Comparison of ENCODE assay signal across 20 cellular contexts in the genomic region with DNA sequence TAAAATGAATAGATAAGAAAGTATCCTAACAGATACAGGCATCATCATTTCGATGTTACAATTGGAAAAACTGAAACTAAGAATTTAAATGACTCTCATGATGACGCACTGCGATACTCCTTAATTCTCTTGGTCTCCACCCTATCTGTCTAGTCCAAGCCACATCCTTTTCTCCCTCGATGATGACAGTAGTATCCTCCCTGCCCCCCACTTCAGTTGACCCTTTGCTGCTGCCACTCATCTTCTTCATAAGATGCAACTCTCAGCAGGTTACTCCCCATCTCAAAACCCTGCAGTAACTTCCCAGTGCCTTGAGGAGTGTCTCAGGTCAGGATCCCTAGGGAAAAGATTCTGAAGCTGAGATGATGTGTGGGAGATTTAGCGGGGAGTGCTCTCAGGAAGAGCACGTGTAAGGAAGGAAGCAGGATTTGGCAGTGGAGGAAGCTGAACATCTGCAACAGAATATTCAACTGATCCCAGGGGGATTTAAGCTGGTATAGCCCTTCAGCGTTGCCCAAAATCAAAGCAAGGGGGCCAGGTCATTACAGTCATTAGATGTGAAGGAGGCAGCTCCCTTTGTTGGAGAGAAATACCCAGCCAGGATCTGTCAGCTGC. TPM values are rescaled to one million over a fixed set of nuclear protein-coding genes. Genes with fewer than 3 reads are reported as not detected.
A peak's percentile ranks its signal among the peaks of the same experiment; 100 is the strongest.
DNase-seq lines count a peak whose midpoint lies in the region; ATAC-seq, FAIRE-seq and TF ChIP-seq lines count a peak whose summit lies in the region.
"Had no signal": no experiment of that assay in that cellular context is flagged by ENCODE, and none has a peak within 500 bp of the region (broad histone marks: within the 10 kb centered on the region; RNA-seq: fewer than 3 reads in every experiment).

No MANE protein-coding gene starts in this region.

- H3K4me2 ChIP-seq in trophoblast cell (ENCODE audit: low read length): no peak overlapping the region

- FAIRE-seq in D721Med (lab: Jason Lieb, UNC): no peak

- H3K4me3 ChIP-seq in fibroblast of pulmonary artery (replicated peaks; ENCODE audit: low read depth, low read length) (no peak overlapping the region), trophoblast cell (ENCODE audit: low read depth, low read length) (no peak overlapping the region)
- H3K4me3 ChIP-seq: dorsolateral prefrontal cortex, stomach had no signal

- peak overlapping the region; percentile 77 for H2AK5ac ChIP-seq in trophoblast cell (ENCODE audit: low read length)

- peaks cover 4% of the 10 kb centered on the region for H3K79me2 ChIP-seq in trophoblast cell (ENCODE audit: control insufficient read depth, insufficient read depth, low read length, poor library complexity)

- peak overlapping the region; percentile 66 for H3K4ac ChIP-seq in trophoblast cell (ENCODE audit: low read depth, low read length)

- no peak overlapping the region for H4K12ac ChIP-seq in trophoblast cell (ENCODE audit: low read depth, low read length)

- H3K36me3 ChIP-seq in trophoblast cell (ENCODE audit: control insufficient read depth in 1 of 2, insufficient read depth in 2 of 2, low read length in 2 of 2): peaks cover 7 to 14% of the 10 kb centered on the region in 2 experiments
- H3K36me3 ChIP-seq: stomach had no signal

- H4K91ac ChIP-seq in trophoblast cell (ENCODE audit: low read depth, low read length): peak overlapping the region; percentile 95

- H3K27me3 ChIP-seq in trophoblast cell (ENCODE audit: insufficient read depth, low read length): no peaks in the 10 kb centered on the region

- peak overlapping the region; percentile 88 for H3K18ac ChIP-seq in trophoblast cell (ENCODE audit: low read length)

- peak overlapping the region; percentile 88 for H2BK120ac ChIP-seq in trophoblast cell (ENCODE audit: insufficient read depth, low read length, poor library complexity)

- no peak for ATAC-seq in HG03457 (IDR thresholded peaks at IDR 0.05; ENCODE audit: unreplicated experiment)
- ATAC-seq in GM18870 (IDR thresholded peaks at IDR 0.05; ENCODE audit: unreplicated experiment): no peak
- no peak for ATAC-seq in HG02623 (IDR thresholded peaks at IDR 0.05; ENCODE audit: unreplicated experiment)
- ATAC-seq: HCT116; left lobe of liver; naive thymus-derived CD4-positive, alpha-beta T cell had no signal

- no peak overlapping the region for H3K9ac ChIP-seq in trophoblast cell (ENCODE audit: low read length)

- H3K79me1 ChIP-seq in trophoblast cell (ENCODE audit: low read length): peaks cover 32% of the 10 kb centered on the region

- H3K23ac ChIP-seq in trophoblast cell (ENCODE audit: low read length): no peak overlapping the region

- H2BK5ac ChIP-seq in trophoblast cell (ENCODE audit: low read depth, low read length, poor library complexity): peak overlapping the region; percentile 97

- DNase-seq in AG20443 (ENCODE audit: low spot score) (peak; percentile 73), OCI-M1 (lab: John Stamatoyannopoulos, UW) (peak; percentile 10), fibroblast of pulmonary artery (ENCODE audit: low read depth) (peak; percentile 42), trophoblast cell (no peak), D721Med (ENCODE audit: insufficient read length, low spot score) (no peak)
- DNase-seq: activated naive CD4-positive, alpha-beta T cell treated with anti-CD3 and anti-CD28 coated beads, Interleukin-2, amount 50 U/mL, for 16 hours; activated T-cell treated with anti-CD3 and anti-CD28 coated beads for 4 hours; AML-193; Calu3; dorsolateral prefrontal cortex; GF-D8; naive thymus-derived CD4-positive, alpha-beta T cell; NCI-H2029; NCI-H69; stomach had no signal

- TF ChIP-seq CTCF in fibroblast of pulmonary artery (IDR thresholded peaks at IDR 0.05; ENCODE audit: low read length, missing control alignments) (no peak), D721Med (IDR thresholded peaks at IDR 0.05; ENCODE audit: insufficient read depth, missing control alignments) (no peak)

- peak overlapping the region; percentile 86 for H4K8ac ChIP-seq in trophoblast cell (ENCODE audit: low read depth, low read length)

- peak overlapping the region; percentile 79 for H2BK12ac ChIP-seq in trophoblast cell (ENCODE audit: low read length)

- no peak overlapping the region for H2AFZ ChIP-seq in trophoblast cell (ENCODE audit: insufficient read depth, low read length, poor library complexity)

- H3K4me1 ChIP-seq in trophoblast cell (ENCODE audit: control insufficient read depth in 1 of 2, insufficient read depth in 2 of 2, low read length in 2 of 2): peaks cover 29 to 36% of the 10 kb centered on the region in 2 experiments

- WGBS in trophoblast cell (ENCODE audit: extremely low coverage, insufficient coverage, insufficient read length): no CpG with 5 or more reads among the region's 7 CpGs

- H3K14ac ChIP-seq in trophoblast cell (ENCODE audit: low read length): peak overlapping the region; percentile 83

- H3K27ac ChIP-seq in trophoblast cell (ENCODE audit: low read depth, low read length): peak overlapping the region; percentile 98
- H3K27ac ChIP-seq: dorsolateral prefrontal cortex had no signal

- H3K9me3 ChIP-seq in trophoblast cell (ENCODE audit: insufficient read depth, low read depth, low read length): no peaks in the 10 kb centered on the region
- H3K9me3 ChIP-seq: stomach had no signal

RNA-seq across cellular contexts. Expression of gene JPH2, which starts 16.1 kb away (rescaled TPM):
- 13.7 and 14.2 TPM in 2 replicates for polyA plus RNA-seq in trophoblast cell (2013)
- polyA plus RNA-seq: naive thymus-derived CD4-positive, alpha-beta T cell had no signal

RNA-seq across cellular contexts. Expression of gene OSER1, which starts 39.7 kb away (rescaled TPM):
- polyA plus RNA-seq in trophoblast cell (2013): 61.8 and 64.9 TPM in 2 replicates

Comparison
In these comparisons a context has a peak if more than half of its experiments do, and no peak if none do; other contexts are left out.
1. DNase-seq: peak in AG20443 (single experiment), OCI-M1 (single experiment) and fibroblast of pulmonary artery (single experiment); none in trophoblast cell (0 of 2) and D721Med (single experiment).